ENCODE assay signal across 2 cellular contexts in the genomic region with DNA sequence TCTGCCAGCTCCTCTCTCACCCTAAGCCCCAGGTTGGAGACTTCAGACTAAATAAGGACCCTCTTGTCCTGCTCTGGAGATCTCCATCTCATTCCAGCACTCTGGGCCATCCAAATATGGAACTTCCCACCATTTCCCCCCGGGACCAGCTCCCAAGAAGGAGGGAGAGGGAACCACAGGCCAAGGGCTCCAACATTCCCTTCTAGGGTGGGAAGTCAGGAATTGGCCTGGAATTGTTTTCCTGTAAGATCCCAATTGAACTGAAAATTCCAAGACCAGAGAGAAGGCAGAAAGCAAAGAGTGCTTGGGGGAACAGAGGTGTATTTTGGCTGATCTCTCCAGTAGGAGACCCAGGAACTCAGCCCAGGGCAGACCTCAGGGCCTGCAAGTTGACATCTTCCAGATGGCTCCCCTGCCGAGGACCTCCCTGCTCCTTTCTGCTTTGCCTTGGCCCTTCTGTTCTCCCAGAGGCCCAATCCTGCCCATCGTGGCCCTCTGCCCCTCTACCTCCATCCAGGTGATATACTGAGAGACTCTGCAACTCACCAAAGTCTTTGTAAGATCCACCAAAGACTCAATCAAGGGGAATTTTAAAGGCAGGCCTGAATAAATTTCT.
A peak's percentile ranks its signal among the peaks of the same experiment; 100 is the strongest.
TF ChIP-seq lines count a peak whose summit lies in the region.

No MANE protein-coding gene starts in this region.

TF ChIP-seq in liver, 16 proteins besides CTCF, POLR2A, EP300 and RAD21:
- TF ChIP-seq, protein P1, sequence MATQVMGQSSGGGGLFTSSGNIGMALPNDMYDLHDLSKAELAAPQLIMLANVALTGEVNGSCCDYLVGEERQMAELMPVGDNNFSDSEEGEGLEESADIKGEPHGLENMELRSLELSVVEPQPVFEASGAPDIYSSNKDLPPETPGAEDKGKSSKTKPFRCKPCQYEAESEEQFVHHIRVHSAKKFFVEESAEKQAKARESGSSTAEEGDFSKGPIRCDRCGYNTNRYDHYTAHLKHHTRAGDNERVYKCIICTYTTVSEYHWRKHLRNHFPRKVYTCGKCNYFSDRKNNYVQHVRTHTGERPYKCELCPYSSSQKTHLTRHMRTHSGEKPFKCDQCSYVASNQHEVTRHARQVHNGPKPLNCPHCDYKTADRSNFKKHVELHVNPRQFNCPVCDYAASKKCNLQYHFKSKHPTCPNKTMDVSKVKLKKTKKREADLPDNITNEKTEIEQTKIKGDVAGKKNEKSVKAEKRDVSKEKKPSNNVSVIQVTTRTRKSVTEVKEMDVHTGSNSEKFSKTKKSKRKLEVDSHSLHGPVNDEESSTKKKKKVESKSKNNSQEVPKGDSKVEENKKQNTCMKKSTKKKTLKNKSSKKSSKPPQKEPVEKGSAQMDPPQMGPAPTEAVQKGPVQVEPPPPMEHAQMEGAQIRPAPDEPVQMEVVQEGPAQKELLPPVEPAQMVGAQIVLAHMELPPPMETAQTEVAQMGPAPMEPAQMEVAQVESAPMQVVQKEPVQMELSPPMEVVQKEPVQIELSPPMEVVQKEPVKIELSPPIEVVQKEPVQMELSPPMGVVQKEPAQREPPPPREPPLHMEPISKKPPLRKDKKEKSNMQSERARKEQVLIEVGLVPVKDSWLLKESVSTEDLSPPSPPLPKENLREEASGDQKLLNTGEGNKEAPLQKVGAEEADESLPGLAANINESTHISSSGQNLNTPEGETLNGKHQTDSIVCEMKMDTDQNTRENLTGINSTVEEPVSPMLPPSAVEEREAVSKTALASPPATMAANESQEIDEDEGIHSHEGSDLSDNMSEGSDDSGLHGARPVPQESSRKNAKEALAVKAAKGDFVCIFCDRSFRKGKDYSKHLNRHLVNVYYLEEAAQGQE (IDR thresholded peaks at IDR 0.05) = peak; percentile 89
- no peak for TF ChIP-seq NR2F2 (IDR thresholded peaks at IDR 0.05)

TF ChIP-seq in HepG2, 621 proteins besides CTCF, POLR2A, EP300 and RAD21:
- TF ChIP-seq ZNF552 (CRISPR knock-in tag; IDR thresholded peaks at IDR 0.05; ENCODE audit: borderline replicate concordance) = no peak
- TF ChIP-seq KMT2B (CRISPR knock-in tag; IDR thresholded peaks at IDR 0.05) = no peak
- TF ChIP-seq, protein P2, sequence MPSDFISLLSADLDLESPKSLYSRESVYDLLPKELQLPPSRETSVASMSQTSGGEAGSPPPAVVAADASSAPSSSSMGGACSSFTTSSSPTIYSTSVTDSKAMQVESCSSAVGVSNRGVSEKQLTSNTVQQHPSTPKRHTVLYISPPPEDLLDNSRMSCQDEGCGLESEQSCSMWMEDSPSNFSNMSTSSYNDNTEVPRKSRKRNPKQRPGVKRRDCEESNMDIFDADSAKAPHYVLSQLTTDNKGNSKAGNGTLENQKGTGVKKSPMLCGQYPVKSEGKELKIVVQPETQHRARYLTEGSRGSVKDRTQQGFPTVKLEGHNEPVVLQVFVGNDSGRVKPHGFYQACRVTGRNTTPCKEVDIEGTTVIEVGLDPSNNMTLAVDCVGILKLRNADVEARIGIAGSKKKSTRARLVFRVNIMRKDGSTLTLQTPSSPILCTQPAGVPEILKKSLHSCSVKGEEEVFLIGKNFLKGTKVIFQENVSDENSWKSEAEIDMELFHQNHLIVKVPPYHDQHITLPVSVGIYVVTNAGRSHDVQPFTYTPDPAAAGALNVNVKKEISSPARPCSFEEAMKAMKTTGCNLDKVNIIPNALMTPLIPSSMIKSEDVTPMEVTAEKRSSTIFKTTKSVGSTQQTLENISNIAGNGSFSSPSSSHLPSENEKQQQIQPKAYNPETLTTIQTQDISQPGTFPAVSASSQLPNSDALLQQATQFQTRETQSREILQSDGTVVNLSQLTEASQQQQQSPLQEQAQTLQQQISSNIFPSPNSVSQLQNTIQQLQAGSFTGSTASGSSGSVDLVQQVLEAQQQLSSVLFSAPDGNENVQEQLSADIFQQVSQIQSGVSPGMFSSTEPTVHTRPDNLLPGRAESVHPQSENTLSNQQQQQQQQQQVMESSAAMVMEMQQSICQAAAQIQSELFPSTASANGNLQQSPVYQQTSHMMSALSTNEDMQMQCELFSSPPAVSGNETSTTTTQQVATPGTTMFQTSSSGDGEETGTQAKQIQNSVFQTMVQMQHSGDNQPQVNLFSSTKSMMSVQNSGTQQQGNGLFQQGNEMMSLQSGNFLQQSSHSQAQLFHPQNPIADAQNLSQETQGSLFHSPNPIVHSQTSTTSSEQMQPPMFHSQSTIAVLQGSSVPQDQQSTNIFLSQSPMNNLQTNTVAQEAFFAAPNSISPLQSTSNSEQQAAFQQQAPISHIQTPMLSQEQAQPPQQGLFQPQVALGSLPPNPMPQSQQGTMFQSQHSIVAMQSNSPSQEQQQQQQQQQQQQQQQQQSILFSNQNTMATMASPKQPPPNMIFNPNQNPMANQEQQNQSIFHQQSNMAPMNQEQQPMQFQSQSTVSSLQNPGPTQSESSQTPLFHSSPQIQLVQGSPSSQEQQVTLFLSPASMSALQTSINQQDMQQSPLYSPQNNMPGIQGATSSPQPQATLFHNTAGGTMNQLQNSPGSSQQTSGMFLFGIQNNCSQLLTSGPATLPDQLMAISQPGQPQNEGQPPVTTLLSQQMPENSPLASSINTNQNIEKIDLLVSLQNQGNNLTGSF (CRISPR knock-in tag; IDR thresholded peaks at IDR 0.05) = no peak
- TF ChIP-seq, protein P3, sequence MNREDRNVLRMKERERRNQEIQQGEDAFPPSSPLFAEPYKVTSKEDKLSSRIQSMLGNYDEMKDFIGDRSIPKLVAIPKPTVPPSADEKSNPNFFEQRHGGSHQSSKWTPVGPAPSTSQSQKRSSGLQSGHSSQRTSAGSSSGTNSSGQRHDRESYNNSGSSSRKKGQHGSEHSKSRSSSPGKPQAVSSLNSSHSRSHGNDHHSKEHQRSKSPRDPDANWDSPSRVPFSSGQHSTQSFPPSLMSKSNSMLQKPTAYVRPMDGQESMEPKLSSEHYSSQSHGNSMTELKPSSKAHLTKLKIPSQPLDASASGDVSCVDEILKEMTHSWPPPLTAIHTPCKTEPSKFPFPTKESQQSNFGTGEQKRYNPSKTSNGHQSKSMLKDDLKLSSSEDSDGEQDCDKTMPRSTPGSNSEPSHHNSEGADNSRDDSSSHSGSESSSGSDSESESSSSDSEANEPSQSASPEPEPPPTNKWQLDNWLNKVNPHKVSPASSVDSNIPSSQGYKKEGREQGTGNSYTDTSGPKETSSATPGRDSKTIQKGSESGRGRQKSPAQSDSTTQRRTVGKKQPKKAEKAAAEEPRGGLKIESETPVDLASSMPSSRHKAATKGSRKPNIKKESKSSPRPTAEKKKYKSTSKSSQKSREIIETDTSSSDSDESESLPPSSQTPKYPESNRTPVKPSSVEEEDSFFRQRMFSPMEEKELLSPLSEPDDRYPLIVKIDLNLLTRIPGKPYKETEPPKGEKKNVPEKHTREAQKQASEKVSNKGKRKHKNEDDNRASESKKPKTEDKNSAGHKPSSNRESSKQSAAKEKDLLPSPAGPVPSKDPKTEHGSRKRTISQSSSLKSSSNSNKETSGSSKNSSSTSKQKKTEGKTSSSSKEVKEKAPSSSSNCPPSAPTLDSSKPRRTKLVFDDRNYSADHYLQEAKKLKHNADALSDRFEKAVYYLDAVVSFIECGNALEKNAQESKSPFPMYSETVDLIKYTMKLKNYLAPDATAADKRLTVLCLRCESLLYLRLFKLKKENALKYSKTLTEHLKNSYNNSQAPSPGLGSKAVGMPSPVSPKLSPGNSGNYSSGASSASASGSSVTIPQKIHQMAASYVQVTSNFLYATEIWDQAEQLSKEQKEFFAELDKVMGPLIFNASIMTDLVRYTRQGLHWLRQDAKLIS (CRISPR knock-in tag; IDR thresholded peaks at IDR 0.05) = no peak
- no peak for TF ChIP-seq NCOA2 (CRISPR knock-in tag; IDR thresholded peaks at IDR 0.05)
- TF ChIP-seq ZNF317 (CRISPR knock-in tag; IDR thresholded peaks at IDR 0.05) = no peak
- no peak for TF ChIP-seq MATR3 (CRISPR knock-in tag; IDR thresholded peaks at IDR 0.05)
- no peak for TF ChIP-seq ZNF44 (CRISPR knock-in tag; IDR thresholded peaks at IDR 0.05)
- no peak for TF ChIP-seq ZSCAN25 (CRISPR knock-in tag; IDR thresholded peaks at IDR 0.05)
- no peak for TF ChIP-seq TSC22D2 (CRISPR knock-in tag; IDR thresholded peaks at IDR 0.05; ENCODE audit: borderline replicate concordance)
- TF ChIP-seq MIER2 (CRISPR knock-in tag; IDR thresholded peaks at IDR 0.05) = no peak
- TF ChIP-seq, protein P4, sequence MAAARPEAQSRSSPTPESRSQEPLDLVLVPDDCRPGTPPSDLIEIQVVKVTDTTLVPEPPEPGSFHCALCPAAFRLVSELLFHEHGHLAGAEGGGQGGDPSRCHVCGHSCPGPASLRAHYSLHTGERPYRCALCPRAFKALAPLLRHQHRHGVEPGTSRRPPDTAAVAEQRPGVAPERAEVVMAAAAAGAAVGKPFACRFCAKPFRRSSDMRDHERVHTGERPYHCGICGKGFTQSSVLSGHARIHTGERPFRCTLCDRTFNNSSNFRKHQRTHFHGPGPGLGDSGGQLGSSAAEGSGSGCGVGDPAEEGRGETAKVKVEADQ (CRISPR knock-in tag; IDR thresholded peaks at IDR 0.05; ENCODE audit: borderline replicate concordance) = no peak
- TF ChIP-seq ARID2 (CRISPR knock-in tag; IDR thresholded peaks at IDR 0.05; ENCODE audit: borderline replicate concordance) = no peak
- no peak for TF ChIP-seq IKZF4 (CRISPR knock-in tag; IDR thresholded peaks at IDR 0.05; ENCODE audit: borderline replicate concordance, low read depth, not compliant biosample characterization)
